ENCODE assay signal across 23 cellular contexts in genomic region chr18:57083485-57083884, GRCh38.
DNase-seq lines count a peak whose midpoint lies in the region; ATAC-seq, FAIRE-seq and TF ChIP-seq lines count a peak whose summit lies in the region.
"Had no signal": no experiment of that assay in that cellular context is flagged by ENCODE, and none has a peak within 500 bp of the region (broad histone marks: within the 10 kb centered on the region; RNA-seq: fewer than 3 reads in every experiment).

No MANE protein-coding gene starts in this region.

- H3K27me3 ChIP-seq in MM.1S (replicated peaks; ENCODE audit: insufficient read depth, low read length) (no peaks in the 10 kb centered on the region), H1 (replicated peaks in 1 of 4; ENCODE audit: control insufficient read depth in 3 of 4, extremely low read depth in 1 of 4, insufficient read depth in 3 of 4, low read length in 3 of 4) (no peaks in the 10 kb centered on the region), pancreas (no peaks in the 10 kb centered on the region)
- H3K27me3 ChIP-seq: Peyer's patch, SJCRH30 had no signal

- H4K8ac ChIP-seq in H1 (ENCODE audit: extremely low read depth, insufficient read depth, low read length), result no peak overlapping the region

- H3K18ac ChIP-seq in H1 (ENCODE audit: extremely low read depth, low read length), result no peak overlapping the region

- no peak overlapping the region for H4K5ac ChIP-seq in H1 (ENCODE audit: insufficient read length, low read depth, low read length)

- whole genome bisulfite sequencing in H1 (ENCODE audit: extremely low coverage in 1 of 2, insufficient coverage in 1 of 2, insufficient read length in 1 of 2, insufficient replicate concordance in 2 of 2, low coverage in 1 of 2, low lambda C conversion rate in 2 of 2, missing lambda C conversion rate in 1 of 2), 2 experiments, result 47% methylated on average over 2 of the region's 2 CpGs; no CpG with 5 or more reads in 1 of the 2 experiments
- 80 to 90% methylated on average over 2 of the region's 2 CpGs for WGBS in pancreas, 2 donors

- TF ChIP-seq CTCF in MM.1S (IDR thresholded peaks at IDR 0.05; ENCODE audit: low read length), result no peak
- no peak for TF ChIP-seq CTCF in H1 (IDR thresholded peaks at IDR 0.05; ENCODE audit: control extremely low read depth in 1 of 3, insufficient read depth in 1 of 3, low read depth in 1 of 3, low read length in 3 of 3)
- no peak for TF ChIP-seq CTCF in pancreas (IDR thresholded peaks at IDR 0.05)

- TF ChIP-seq EP300 in H1 (IDR thresholded peaks at IDR 0.05; ENCODE audit: borderline replicate concordance in 1 of 2, low read depth in 2 of 2, low read length in 2 of 2), result no peak

- H3K9ac ChIP-seq in MM.1S (ENCODE audit: low read length) (no peak overlapping the region), H1 (replicated peaks in 1 of 4; ENCODE audit: extremely low read depth in 1 of 4, low read depth in 3 of 4, low read length in 3 of 4) (no peak overlapping the region)
- H3K9ac ChIP-seq: BLaER1 treated with 17β-estradiol and CSF1 and Interleukin-3, amounts not matched to agents 10 nM and 100 nM had no signal

- no peak overlapping the region for H2AK5ac ChIP-seq in H1 (ENCODE audit: low read depth, low read length)

- H3K27me3 Mint-ChIP-seq in stimulated activated naive B cell treated with anti-CD40 and anti-IgM and Interleukin-4, amounts not matched to agents 10 μg/mL and 1 μg/mL and 100 μg/mL, for 72 hours, result peaks cover 91 to 97% of the 10 kb centered on the region in 2 donors

- H3K27ac ChIP-seq in MM.1S (ENCODE audit: low read length) (peak overlapping the region; percentile 94; the same call in 1 of the 2 replicates), H1 (ENCODE audit: low read depth, low read length) (no peak overlapping the region), pancreas (no peak overlapping the region)
- H3K27ac ChIP-seq: BLaER1 treated with 17β-estradiol and CSF1 and Interleukin-3, amounts not matched to agents 10 nM and 100 nM; HL-60; Peyer's patch; SJCRH30 had no signal

- H3K36me3 Mint-ChIP-seq in stimulated activated naive B cell treated with anti-CD40 and anti-IgM and Interleukin-4, amounts not matched to agents 10 μg/mL and 1 μg/mL and 100 μg/mL, for 72 hours, result peaks cover 11 to 15% of the 10 kb centered on the region in 2 donors
- H3K36me3 Mint-ChIP-seq: CD8-positive, alpha-beta memory T cell had no signal

- POLR2A ChIA-PET in H1 (lab: Charles Lee; ENCODE audit: partially characterized antibody), result no interaction called here

- H2BK12ac ChIP-seq in H1 (ENCODE audit: low read depth, low read length), result no peak overlapping the region; the same call in 1 of the 2 replicates

- no peaks in the 10 kb centered on the region for H3K79me1 ChIP-seq in H1 (ENCODE audit: low read depth, low read length)

- H3K9me2 ChIP-seq in MM.1S (replicated peaks; ENCODE audit: insufficient read depth, low read length), result no peaks in the 10 kb centered on the region

- H3K27ac Mint-ChIP-seq in stimulated activated naive B cell treated with anti-CD40 and anti-IgM and Interleukin-4, amounts not matched to agents 10 μg/mL and 1 μg/mL and 100 μg/mL, for 72 hours, result peak overlapping the region; percentile 6
- H3K27ac Mint-ChIP-seq: HFFc6 had no signal

- no peak overlapping the region for H2BK15ac ChIP-seq in H1 (ENCODE audit: low read length)

- no peak overlapping the region for H3K56ac ChIP-seq in H1 (replicated peaks; ENCODE audit: insufficient read length, low read depth, low read length)

- TF ChIP-seq POLR2A in H1 (IDR thresholded peaks at IDR 0.05; ENCODE audit: control extremely low read depth in 1 of 2, low read depth in 2 of 2, low read length in 2 of 2), result no peak

- H3K4me3 ChIP-seq in MM.1S (ENCODE audit: low read length) (no peak overlapping the region), H1 (ENCODE audit: extremely low read depth in 1 of 4, insufficient read depth in 2 of 4, low read depth in 3 of 4, low read length in 4 of 4) (no peak overlapping the region), pancreas (no peak overlapping the region)
- H3K4me3 ChIP-seq: BLaER1 treated with 17β-estradiol and CSF1 and Interleukin-3, amounts not matched to agents 10 nM and 100 nM; K562; Peyer's patch; SJCRH30 had no signal

- H3K4me1 ChIP-seq in MM.1S (ENCODE audit: low read length) (peaks cover 24% of the 10 kb centered on the region), H1 (replicated peaks in 1 of 4; ENCODE audit: control insufficient read depth in 3 of 4, insufficient read depth in 4 of 4, low read length in 3 of 4) (peaks cover 0 to 6% (median 0%) of the 10 kb centered on the region in 4 experiments; a peak in 1 of 7 replicates), pancreas (no peaks in the 10 kb centered on the region)
- H3K4me1 ChIP-seq: Peyer's patch, SJCRH30 had no signal

- H4K20me1 ChIP-seq in MM.1S (ENCODE audit: insufficient read depth, low read length) (no peaks in the 10 kb centered on the region), H1 (replicated peaks in 1 of 2; ENCODE audit: control insufficient read depth in 1 of 2, insufficient read depth in 2 of 2, low read length in 2 of 2) (no peaks in the 10 kb centered on the region)

- DNase-seq in MM.1S (no peak), H1 (ENCODE audit: low read depth in 1 of 2, low spot score in 2 of 2) (no peak), HK-2 (ENCODE audit: unreplicated experiment) (no peak), pancreas (no peak)
- DNase-seq in stimulated activated naive B cell treated with anti-CD40 and anti-IgM and Interleukin-4, amounts not matched to agents 10 μg/mL and 1 μg/mL and 100 μg/mL, for 72 hours, result no peak
- DNase-seq: Calu3; CD8-positive, alpha-beta memory T cell; DMS153; GDM1; H7; HFFc6; NCI-H1092 treated with DMSO at 0.1 percent for 48 hours; NCI-H1436 treated with DMSO at 0.1 percent for 48 hours; NCI-H1930; Peyer's patch; SJCRH30; T-helper 1 cell had no signal

- no peak overlapping the region for H3K4me3 Mint-ChIP-seq in stimulated activated naive B cell treated with anti-CD40 and anti-IgM and Interleukin-4, amounts not matched to agents 10 μg/mL and 1 μg/mL and 100 μg/mL, for 72 hours
- H3K4me3 Mint-ChIP-seq: HFFc6 had no signal

- no peak overlapping the region for H3K23ac ChIP-seq in H1 (ENCODE audit: insufficient read length)

- intact Hi-C loops in pancreas (cut with DNase I), result no loop called here

- peaks cover 26 to 32% of the 10 kb centered on the region in 2 donors for H3K4me1 Mint-ChIP-seq in stimulated activated naive B cell treated with anti-CD40 and anti-IgM and Interleukin-4, amounts not matched to agents 10 μg/mL and 1 μg/mL and 100 μg/mL, for 72 hours

- H3K79me2 ChIP-seq in MM.1S (ENCODE audit: low read length) (no peaks in the 10 kb centered on the region), H1 (ENCODE audit: control insufficient read depth in 1 of 2, insufficient read depth in 2 of 2, low read length in 2 of 2) (no peaks in the 10 kb centered on the region)

- no peak for FAIRE-seq in H1 (lab: Jason Lieb, UNC)
- FAIRE-seq in pancreas (lab: Jason Lieb, UNC), result no peak
- FAIRE-seq: HepG2, K562 had no signal

- no peaks in the 10 kb centered on the region for H3K36me3 ChIP-seq in MM.1S (replicated peaks; ENCODE audit: insufficient read depth, low read length)
- no peaks in the 10 kb centered on the region for H3K36me3 ChIP-seq in H1 (ENCODE audit: control insufficient read depth in 2 of 4, insufficient read depth in 4 of 4, low read length in 3 of 4)
- H3K36me3 ChIP-seq in pancreas, result no peaks in the 10 kb centered on the region
- H3K36me3 ChIP-seq: BLaER1 treated with 17β-estradiol and CSF1 and Interleukin-3, amounts not matched to agents 10 nM and 100 nM; Peyer's patch; SJCRH30 had no signal

- 0 out of 2 replicates have a peak overlapping the region, but pooled peaks have one; percentile 2 for H2BK20ac ChIP-seq in H1 (ENCODE audit: low read length)

- no peak overlapping the region for H3K14ac ChIP-seq in H1 (ENCODE audit: insufficient read length)

- no peaks in the 10 kb centered on the region for H3K23me2 ChIP-seq in H1 (ENCODE audit: low read depth, low read length)

- ATAC-seq in GM18511 (IDR thresholded peaks at IDR 0.05; ENCODE audit: unreplicated experiment), result peak; percentile 22
- ATAC-seq in stimulated activated naive B cell treated with anti-CD40 and anti-IgM and Interleukin-4, amounts not matched to agents 10 μg/mL and 1 μg/mL and 100 μg/mL, for 72 hours (replicated peaks), result no peak
- ATAC-seq in GM21390 (IDR thresholded peaks at IDR 0.05; ENCODE audit: unreplicated experiment), result no peak
- no peak for ATAC-seq in pancreas
- ATAC-seq: HepG2, K562 had no signal

- H2AFZ ChIP-seq in MM.1S (ENCODE audit: low read length) (no peak overlapping the region; the same call in 1 of the 2 replicates), H1 (ENCODE audit: low read length) (no peak overlapping the region)

- H3K4ac ChIP-seq in H1 (replicated peaks; ENCODE audit: insufficient read length, low read depth, low read length), result no peak overlapping the region

- H3K4me2 ChIP-seq in MM.1S (ENCODE audit: low read depth, low read length) (peak overlapping the region; percentile 89; the same call in 1 of the 2 replicates), H1 (ENCODE audit: insufficient read depth in 1 of 2, low read depth in 2 of 2, low read length in 2 of 2) (no peak overlapping the region)

- no peak overlapping the region for H2BK5ac ChIP-seq in H1 (ENCODE audit: low read depth, low read length)

- H2BK120ac ChIP-seq in H1 (replicated peaks; ENCODE audit: low read depth, low read length), result no peak overlapping the region

- H3K9me3 Mint-ChIP-seq in stimulated activated naive B cell treated with anti-CD40 and anti-IgM and Interleukin-4, amounts not matched to agents 10 μg/mL and 1 μg/mL and 100 μg/mL, for 72 hours, result peaks cover 14 to 20% of the 10 kb centered on the region in 2 donors
- H3K9me3 Mint-ChIP-seq: HFFc6 had no signal

- H3F3A ChIP-seq in MM.1S (ENCODE audit: insufficient read depth, low read length), result peaks cover 16% of the 10 kb centered on the region

- H4K91ac ChIP-seq in H1 (replicated peaks; ENCODE audit: insufficient read length, low read length), result peak overlapping the region; percentile 13

- CTCF ChIA-PET in H1 (lab: Charles Lee; ENCODE audit: partially characterized antibody), result interaction anchor here (1.0 kb wide), 1 partner anchor 331 kb away, joined by 3 read pairs; no protein-coding TSS in a partner anchor

- H3K9me3 ChIP-seq in MM.1S (replicated peaks; ENCODE audit: insufficient read depth, low read length), result no peaks in the 10 kb centered on the region
- H3K9me3 ChIP-seq in H1 (ENCODE audit: insufficient read depth in 2 of 2, low read depth in 1 of 2, low read length in 1 of 2), result no peaks in the 10 kb centered on the region
- H3K9me3 ChIP-seq in pancreas, result no peaks in the 10 kb centered on the region
- H3K9me3 ChIP-seq: SJCRH30 had no signal

- TF ChIP-seq RAD21 in H1 (IDR thresholded peaks at IDR 0.05 in 1 of 2, conservative IDR thresholded peaks at IDR 0.05 in 1 of 2; ENCODE audit: low read depth in 2 of 2, low read length in 2 of 2), result no peak

TF ChIP-seq in H1, 55 proteins besides CTCF, POLR2A, EP300 and RAD21 (continues in another document):
- no peak for TF ChIP-seq TBP (IDR thresholded peaks at IDR 0.05; ENCODE audit: low read depth, low read length)
- no peak for TF ChIP-seq HDAC2 (IDR thresholded peaks at IDR 0.05; ENCODE audit: borderline replicate concordance in 1 of 2, low read depth in 2 of 2, low read length in 2 of 2)
- TF ChIP-seq ATF3 (IDR thresholded peaks at IDR 0.05; ENCODE audit: insufficient read depth, low read depth, low read length), result no peak
